14 cellular contexts compared by ENCODE assay signal in the genomic region with DNA sequence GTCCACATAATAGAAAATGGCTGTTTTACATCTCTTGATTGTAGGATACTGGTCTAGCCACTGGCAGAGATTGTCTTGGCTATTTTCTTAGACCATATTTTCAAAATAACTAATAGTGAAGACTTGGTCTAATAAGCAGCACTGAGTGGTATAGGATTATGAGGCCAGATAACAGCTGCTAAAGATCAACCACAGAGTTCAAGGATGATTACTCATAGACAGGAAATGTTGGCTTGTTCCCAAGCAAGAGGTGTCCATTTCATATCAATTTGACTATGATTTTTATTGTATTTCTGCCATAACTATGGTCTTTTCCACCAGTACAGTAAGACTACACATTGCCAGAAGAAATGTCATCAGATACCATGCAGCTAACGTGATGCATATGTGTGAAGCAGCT.
A peak's percentile ranks its signal among the peaks of the same experiment; 100 is the strongest.
DNase-seq lines count a peak whose midpoint lies in the region; ATAC-seq, FAIRE-seq and TF ChIP-seq lines count a peak whose summit lies in the region.
"Had no signal": no experiment of that assay in that cellular context is flagged by ENCODE, and none has a peak within 500 bp of the region (broad histone marks: within the 10 kb centered on the region; RNA-seq: fewer than 3 reads in every experiment).

No MANE protein-coding gene starts in this region.

- H3K27ac Mint-ChIP-seq in CD8-positive, alpha-beta T cell: no peak overlapping the region

- no peaks in the 10 kb centered on the region for H4K20me1 ChIP-seq in PC-3 (ENCODE audit: low read length)
- H4K20me1 ChIP-seq in fibroblast of lung (ENCODE audit: control insufficient read depth, extremely low read depth, insufficient read depth, low read length): no peaks in the 10 kb centered on the region

- H3K27ac ChIP-seq in PC-3 (ENCODE audit: low read length) (no peak overlapping the region), fibroblast of lung (ENCODE audit: insufficient read depth, low read length) (no peak overlapping the region)
- no peak overlapping the region for H3K27ac ChIP-seq in CD8-positive, alpha-beta T cell (ENCODE audit: low read depth, low read length)
- H3K27ac ChIP-seq: dorsolateral prefrontal cortex, SJSA1 had no signal

- peak; percentile 25 for DNase-seq in NCI-H2196 (lab: John Stamatoyannopoulos, UW; ENCODE audit: unreplicated experiment)
- no peak for DNase-seq in NCI-H2196 treated with DMSO at 0.1 percent for 48 hours (lab: John Stamatoyannopoulos, UW; ENCODE audit: unreplicated experiment)
- DNase-seq in PC-3: peak; percentile 75
- DNase-seq in fibroblast of lung (ENCODE audit: low read depth in 2 of 2): peak; percentile 86
- peak; percentile 58 for DNase-seq in urothelium cell line (ENCODE audit: low spot score)
- DNase-seq in activated CD4-positive, alpha-beta T cell treated with anti-CD3 and anti-CD28 coated beads for 1 hour: no peak
- no peak for DNase-seq in CD8-positive, alpha-beta T cell
- no peak for DNase-seq in activated effector memory CD4-positive, alpha-beta T cell treated with Interleukin-2 at 50 U/mL for 16 hours
- DNase-seq: 8988T; activated CD4-positive, alpha-beta T cell treated with anti-CD3 and anti-CD28 coated beads for 4 hours; dorsolateral prefrontal cortex had no signal

- peak; percentile 82 for ATAC-seq in PC-3
- no peak for ATAC-seq in CD8-positive, alpha-beta T cell
- ATAC-seq: sciatic nerve had no signal

- CTCF ChIA-PET in PC-3 (lab: Charles Lee): no interaction called here
- CTCF ChIA-PET in CD8-positive, alpha-beta T cell (lab: Charles Lee): no interaction called here

- H3K36me3 ChIP-seq in PC-3 (ENCODE audit: low read depth, low read length) (no peaks in the 10 kb centered on the region), fibroblast of lung (ENCODE audit: control insufficient read depth, insufficient read depth, low read length) (no peaks in the 10 kb centered on the region)
- no peaks in the 10 kb centered on the region for H3K36me3 ChIP-seq in CD8-positive, alpha-beta T cell (ENCODE audit: insufficient read depth, low read length)
- H3K36me3 ChIP-seq: SJSA1 had no signal

- no peaks in the 10 kb centered on the region for H3K9me2 ChIP-seq in PC-3 (replicated peaks; ENCODE audit: low read length)

- H3K27me3 ChIP-seq in PC-3 (ENCODE audit: low read length) (no peaks in the 10 kb centered on the region), fibroblast of lung (ENCODE audit: control insufficient read depth, insufficient read depth, low read length) (no peaks in the 10 kb centered on the region)
- H3K27me3 ChIP-seq in CD8-positive, alpha-beta T cell (ENCODE audit: insufficient read depth, low read length): no peaks in the 10 kb centered on the region
- H3K27me3 ChIP-seq: dorsolateral prefrontal cortex, SJSA1 had no signal

- intact Hi-C loops in PC-3 (cut with micrococcal nuclease): no loop called here
- intact Hi-C loops in CD8-positive, alpha-beta T cell (cut with DNase I, micrococcal nuclease): no loop called here

- H2AFZ ChIP-seq in PC-3 (ENCODE audit: low read length) (no peak overlapping the region), fibroblast of lung (ENCODE audit: low read length) (no peak overlapping the region)

- H3K4me2 ChIP-seq in PC-3 (ENCODE audit: low read length) (peak overlapping the region; percentile 27; the same call in 1 of the 2 replicates), fibroblast of lung (ENCODE audit: extremely low read depth, insufficient read depth, low read length) (peak overlapping the region; percentile 8)

- peaks cover 30% of the 10 kb centered on the region for H3K9me3 Mint-ChIP-seq in CD8-positive, alpha-beta T cell

- H3K4me1 ChIP-seq in PC-3 (ENCODE audit: insufficient read depth, low read length): peaks cover 13% of the 10 kb centered on the region
- peaks cover 2% of the 10 kb centered on the region for H3K4me1 ChIP-seq in fibroblast of lung (ENCODE audit: control insufficient read depth, extremely low read depth, insufficient read depth, low read length)
- no peaks in the 10 kb centered on the region for H3K4me1 ChIP-seq in CD8-positive, alpha-beta T cell (ENCODE audit: insufficient read depth, low read length)
- H3K4me1 ChIP-seq: SJSA1 had no signal

- H3K9ac ChIP-seq in PC-3 (ENCODE audit: low read length) (no peak overlapping the region), fibroblast of lung (ENCODE audit: insufficient read depth, low read length) (no peak overlapping the region)

- H3K4me3 ChIP-seq in PC-3 (ENCODE audit: low read length) (no peak overlapping the region), fibroblast of lung (replicated peaks in 1 of 4; ENCODE audit: control extremely low read depth in 1 of 4, insufficient read depth in 1 of 4, low read depth in 3 of 4, low read length in 4 of 4) (no peak overlapping the region)
- H3K4me3 ChIP-seq in CD8-positive, alpha-beta T cell (ENCODE audit: low read depth, low read length): no peak overlapping the region
- H3K4me3 ChIP-seq: dorsolateral prefrontal cortex, SJSA1 had no signal

- BruUV-seq in PC-3 (replicated peaks; lab: Mats Ljungman, UMichigan): no TSS peak

- H3K79me2 ChIP-seq in PC-3 (ENCODE audit: low read length) (no peaks in the 10 kb centered on the region), fibroblast of lung (ENCODE audit: control insufficient read depth, insufficient read depth, low read length) (no peaks in the 10 kb centered on the region)

- FAIRE-seq in urothelium cell line (lab: Jason Lieb, UNC): no peak
- FAIRE-seq: G401.6 had no signal

- H3K4me3 Mint-ChIP-seq in CD8-positive, alpha-beta T cell: no peak overlapping the region

- H3K36me3 Mint-ChIP-seq in CD8-positive, alpha-beta T cell: no peaks in the 10 kb centered on the region

- no peaks in the 10 kb centered on the region for H3K4me1 Mint-ChIP-seq in CD8-positive, alpha-beta T cell (ENCODE audit: low read depth)

- H3F3A ChIP-seq in PC-3 (ENCODE audit: low read length, unreplicated experiment): no peaks in the 10 kb centered on the region

- H3K9me3 ChIP-seq in PC-3 (ENCODE audit: low read length) (no peaks in the 10 kb centered on the region), fibroblast of lung (ENCODE audit: control insufficient read depth, insufficient read depth, low read depth, low read length) (no peaks in the 10 kb centered on the region)
- H3K9me3 ChIP-seq in CD8-positive, alpha-beta T cell (ENCODE audit: low read length): no peaks in the 10 kb centered on the region
- H3K9me3 ChIP-seq: SJSA1 had no signal

- POLR2A ChIA-PET in PC-3 (lab: Charles Lee; ENCODE audit: unreplicated experiment): no interaction called here
- POLR2A ChIA-PET in CD8-positive, alpha-beta T cell (lab: Charles Lee): no interaction called here

- H3K27me3 Mint-ChIP-seq in CD8-positive, alpha-beta T cell (ENCODE audit: low read depth): no peaks in the 10 kb centered on the region

- TF ChIP-seq CTCF in PC-3 (conservative IDR thresholded peaks at IDR 0.05; ENCODE audit: low read depth, low read length) (no peak), fibroblast of lung (conservative IDR thresholded peaks at IDR 0.05 in 1 of 2, IDR thresholded peaks at IDR 0.05 in 1 of 2; ENCODE audit: low read depth in 1 of 2, low read length in 2 of 2) (no peak)
- TF ChIP-seq CTCF in CD8-positive, alpha-beta T cell (IDR thresholded peaks at IDR 0.05): no peak

Comparison
In these comparisons a context has a peak if more than half of its experiments do, and no peak if none do; other contexts are left out.
1. DNase-seq: peak in NCI-H2196 (single experiment), PC-3 (single experiment), fibroblast of lung (2 of 2) and urothelium cell line (single experiment); none in NCI-H2196 treated with DMSO at 0.1 percent for 48 hours (single experiment), activated CD4-positive, alpha-beta T cell treated with anti-CD3 and anti-CD28 coated beads for 1 hour (single experiment), CD8-positive, alpha-beta T cell (0 of 7) and activated effector memory CD4-positive, alpha-beta T cell treated with Interleukin-2 at 50 U/mL for 16 hours (single experiment).